In the genomic region with DNA sequence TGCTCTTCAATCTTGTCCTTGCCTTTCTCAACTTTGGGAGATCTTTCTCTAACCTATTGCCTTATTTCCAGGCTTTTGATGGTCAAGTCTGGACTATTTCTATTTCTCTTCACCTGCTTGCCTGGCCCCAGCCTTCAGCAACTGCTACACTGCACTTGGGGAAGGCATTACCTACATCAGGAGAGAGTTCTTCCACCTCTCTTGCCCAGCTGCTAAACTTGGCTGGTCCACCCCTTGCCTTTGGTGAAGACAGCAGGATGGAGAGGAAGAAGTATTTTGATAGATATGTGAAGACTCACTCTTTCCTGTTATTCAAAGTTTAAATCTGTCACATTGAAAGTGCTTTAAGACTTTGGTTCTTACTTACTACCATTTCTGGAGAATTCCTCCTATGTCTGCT, we compare ENCODE assay signal across 37 cellular contexts.
"Had no signal": no experiment of that assay in that cellular context is flagged by ENCODE, and none has a peak within 500 bp of the region (broad histone marks: within the 10 kb centered on the region; RNA-seq: fewer than 3 reads in every experiment).

No MANE protein-coding gene starts in this region.

- H3K4me3 Mint-ChIP-seq: activated CD4-positive, alpha-beta memory T cell treated with anti-CD3 and anti-CD28 coated beads, Interleukin-2, amount 10 ng/mL, durations not matched to agents 7 days and 5 days; activated CD4-positive, alpha-beta T cell treated with anti-CD3 and anti-CD28 coated beads for 36 hours; activated CD4-positive, alpha-beta T cell treated with anti-CD3 and anti-CD28 coated beads, Interleukin-2, amount 10 ng/mL, durations not matched to agents 7 days and 5 days; activated CD8-positive, alpha-beta memory T cell treated with anti-CD3 and anti-CD28 coated beads, Interleukin-2, amount 10 ng/mL, durations not matched to agents 7 days and 5 days; activated CD8-positive, alpha-beta T cell treated with anti-CD3 and anti-CD28 coated beads, Interleukin-2, amount 10 ng/mL, durations not matched to agents 7 days and 5 days; activated naive CD4-positive, alpha-beta T cell treated with anti-CD3 and anti-CD28 coated beads, Interleukin-2, amount 10 ng/mL, durations not matched to agents 7 days and 5 days; activated naive CD4-positive, alpha-beta T cell treated with anti-CD3 and anti-CD28 coated beads, Interleukin-2, amount 50 U/mL, for 24 hours; activated naive CD8-positive, alpha-beta T cell; activated naive CD8-positive, alpha-beta T cell treated with anti-CD3 and anti-CD28 coated beads, Interleukin-2, amount 10 ng/mL, durations not matched to agents 7 days and 5 days; activated naive CD8-positive, alpha-beta T cell treated with anti-CD3 and anti-CD28 coated beads, Interleukin-2, amount 50 U/mL, for 24 hours; activated T-cell treated with anti-CD3 and anti-CD28 coated beads, Interleukin-2, amount 50 U/mL, for 24 hours; brain; central memory CD8-positive, alpha-beta T cell; T-helper 1 cell treated with Interleukin-12 subunit alpha and Interleukin-12 subunit beta and Interleukin-4 antibody, amounts not matched to agents 30 μg/mL and 1 μg/mL, for 36 hours; T-helper 2 cell treated with Interferon-gamma antibody and Interleukin-4, amounts not matched to agents 5 μg/mL and 100 μg/mL, for 36 hours had no signal

- H3K27me3 Mint-ChIP-seq: activated CD4-positive, alpha-beta memory T cell treated with anti-CD3 and anti-CD28 coated beads, Interleukin-2, amount 10 ng/mL, durations not matched to agents 7 days and 5 days; activated CD4-positive, alpha-beta T cell treated with anti-CD3 and anti-CD28 coated beads for 36 hours; activated CD4-positive, alpha-beta T cell treated with anti-CD3 and anti-CD28 coated beads, Interleukin-2, amount 10 ng/mL, durations not matched to agents 7 days and 5 days; activated CD8-positive, alpha-beta memory T cell treated with anti-CD3 and anti-CD28 coated beads, Interleukin-2, amount 10 ng/mL, durations not matched to agents 7 days and 5 days; activated naive CD4-positive, alpha-beta T cell treated with anti-CD3 and anti-CD28 coated beads, Interleukin-2, amount 10 ng/mL, durations not matched to agents 7 days and 5 days; activated naive CD4-positive, alpha-beta T cell treated with anti-CD3 and anti-CD28 coated beads, Interleukin-2, amount 50 U/mL, for 24 hours; activated naive CD8-positive, alpha-beta T cell; activated naive CD8-positive, alpha-beta T cell treated with anti-CD3 and anti-CD28 coated beads, Interleukin-2, amount 10 ng/mL, durations not matched to agents 7 days and 5 days; activated naive CD8-positive, alpha-beta T cell treated with anti-CD3 and anti-CD28 coated beads, Interleukin-2, amount 50 U/mL, for 24 hours; activated T-cell treated with anti-CD3 and anti-CD28 coated beads, Interleukin-2, amount 50 U/mL, for 24 hours; central memory CD8-positive, alpha-beta T cell had no signal

- H3K9me3 Mint-ChIP-seq: activated CD4-positive, alpha-beta T cell treated with anti-CD3 and anti-CD28 coated beads, Interleukin-2, amount 10 ng/mL, durations not matched to agents 7 days and 5 days; activated naive CD4-positive, alpha-beta T cell treated with anti-CD3 and anti-CD28 coated beads, Interleukin-2, amount 10 ng/mL, durations not matched to agents 7 days and 5 days; activated naive CD4-positive, alpha-beta T cell treated with anti-CD3 and anti-CD28 coated beads, Interleukin-2, amount 50 U/mL, for 24 hours; activated naive CD8-positive, alpha-beta T cell treated with anti-CD3 and anti-CD28 coated beads, Interleukin-2, amount 50 U/mL, for 24 hours; activated T-cell treated with anti-CD3 and anti-CD28 coated beads, Interleukin-2, amount 50 U/mL, for 24 hours; activated T-helper 2 cell treated with anti-CD3 and anti-CD28 coated beads, Interferon-gamma antibody, Interleukin-2, Interleukin-4, amounts not matched to agents 10 μg/mL and 5 μg/mL and 100 μg/mL, durations not matched to agents 14 hours and 24 hours and 36 hours; T-helper 1 cell treated with Interleukin-12 subunit alpha and Interleukin-12 subunit beta and Interleukin-4 antibody, amounts not matched to agents 30 μg/mL and 1 μg/mL, for 36 hours; T-helper 2 cell treated with Interferon-gamma antibody and Interleukin-4, amounts not matched to agents 5 μg/mL and 100 μg/mL, for 36 hours had no signal

- H3K27ac Mint-ChIP-seq: activated CD4-positive, alpha-beta memory T cell treated with anti-CD3 and anti-CD28 coated beads, Interleukin-2, amount 10 ng/mL, durations not matched to agents 7 days and 5 days; activated CD4-positive, alpha-beta T cell treated with anti-CD3 and anti-CD28 coated beads for 36 hours; activated CD4-positive, alpha-beta T cell treated with anti-CD3 and anti-CD28 coated beads, Interleukin-2, amount 10 ng/mL, durations not matched to agents 7 days and 5 days; activated CD8-positive, alpha-beta memory T cell treated with anti-CD3 and anti-CD28 coated beads, Interleukin-2, amount 10 ng/mL, durations not matched to agents 7 days and 5 days; activated CD8-positive, alpha-beta T cell treated with anti-CD3 and anti-CD28 coated beads, Interleukin-2, amount 10 ng/mL, durations not matched to agents 7 days and 5 days; activated naive CD4-positive, alpha-beta T cell treated with anti-CD3 and anti-CD28 coated beads, Interleukin-2, amount 10 ng/mL, durations not matched to agents 7 days and 5 days; activated naive CD4-positive, alpha-beta T cell treated with anti-CD3 and anti-CD28 coated beads, Interleukin-2, amount 50 U/mL, for 24 hours; activated naive CD8-positive, alpha-beta T cell; activated naive CD8-positive, alpha-beta T cell treated with anti-CD3 and anti-CD28 coated beads, Interleukin-2, amount 10 ng/mL, durations not matched to agents 7 days and 5 days; activated naive CD8-positive, alpha-beta T cell treated with anti-CD3 and anti-CD28 coated beads, Interleukin-2, amount 50 U/mL, for 24 hours; activated T-cell treated with anti-CD3 and anti-CD28 coated beads, Interleukin-2, amount 50 U/mL, for 24 hours; activated T-helper 2 cell treated with anti-CD3 and anti-CD28 coated beads, Interferon-gamma antibody, Interleukin-2, Interleukin-4, amounts not matched to agents 10 μg/mL and 5 μg/mL and 100 μg/mL, durations not matched to agents 14 hours and 24 hours and 36 hours; brain; T-helper 1 cell treated with Interleukin-12 subunit alpha and Interleukin-12 subunit beta and Interleukin-4 antibody, amounts not matched to agents 30 μg/mL and 1 μg/mL, for 36 hours; T-helper 2 cell treated with Interferon-gamma antibody and Interleukin-4, amounts not matched to agents 5 μg/mL and 100 μg/mL, for 36 hours had no signal

- H3K27me3 ChIP-seq: ascending aorta, cardiac muscle cell had no signal

- ATAC-seq: activated CD4-positive, alpha-beta T cell treated with anti-CD3 and anti-CD28 coated beads for 36 hours; activated CD4-positive, CD25-positive, alpha-beta regulatory T cell treated with anti-CD3 and anti-CD28 coated beads, Interleukin-2, amount 50 U/mL, for 24 hours; activated CD8-positive, alpha-beta memory T cell treated with anti-CD3 and anti-CD28 coated beads, Interleukin-2, amount 10 ng/mL, durations not matched to agents 7 days and 5 days; activated CD8-positive, alpha-beta T cell treated with anti-CD3 and anti-CD28 coated beads, Interleukin-2, amount 10 ng/mL, durations not matched to agents 7 days and 5 days; activated naive CD8-positive, alpha-beta T cell treated with anti-CD3 and anti-CD28 coated beads, Interleukin-2, amount 50 U/mL, for 24 hours had no signal

- H3K4me3 ChIP-seq: ascending aorta, cardiac muscle cell had no signal

- H3K4me1 ChIP-seq: ascending aorta had no signal

- DNase-seq: activated CD4-positive, alpha-beta memory T cell treated with anti-CD3 and anti-CD28 coated beads, Interleukin-2, amount 10 ng/mL, durations not matched to agents 7 days and 5 days; activated CD4-positive, alpha-beta T cell treated with anti-CD3 and anti-CD28 coated beads for 1 hour; activated CD4-positive, alpha-beta T cell treated with anti-CD3 and anti-CD28 coated beads for 36 hours; activated CD4-positive, alpha-beta T cell treated with anti-CD3 and anti-CD28 coated beads for 48 hours; activated CD4-positive, alpha-beta T cell treated with anti-CD3 and anti-CD28 coated beads, Interleukin-2, amount 10 ng/mL, durations not matched to agents 7 days and 5 days; activated CD4-positive, alpha-beta T cell treated with anti-CD3 and anti-CD28 coated beads, Interleukin-2, amount 50 U/mL, for 48 hours; activated CD4-positive, CD25-positive, alpha-beta regulatory T cell; activated CD8-positive, alpha-beta memory T cell treated with anti-CD3 and anti-CD28 coated beads for 24 hours; activated CD8-positive, alpha-beta memory T cell treated with anti-CD3 and anti-CD28 coated beads, Interleukin-2, amount 10 ng/mL, durations not matched to agents 7 days and 5 days; activated CD8-positive, alpha-beta memory T cell treated with anti-CD3 and anti-CD28 coated beads, Interleukin-2, amount 50 U/mL, for 48 hours; activated CD8-positive, alpha-beta T cell treated with anti-CD3 and anti-CD28 coated beads, Interleukin-2, amount 10 ng/mL, durations not matched to agents 7 days and 5 days; activated effector memory CD4-positive, alpha-beta T cell treated with Interleukin-2 at 50 U/mL for 16 hours; activated gamma-delta T cell; activated naive CD4-positive, alpha-beta T cell treated with anti-CD3 and anti-CD28 coated beads, Interleukin-2, amount 10 ng/mL, durations not matched to agents 7 days and 5 days; activated naive CD4-positive, alpha-beta T cell treated with Interleukin-2 at 50 U/mL for 16 hours; activated naive CD8-positive, alpha-beta T cell treated with anti-CD3 and anti-CD28 coated beads, Interleukin-2, amount 10 ng/mL, durations not matched to agents 7 days and 5 days; activated naive CD8-positive, alpha-beta T cell treated with anti-CD3 and anti-CD28 coated beads, Interleukin-2, amount 50 U/mL, for 24 hours; activated T-cell treated with anti-CD3 and anti-CD28 coated beads, Interleukin-2, amount 50 U/mL, for 24 hours; activated T-cell treated with anti-CD3 and anti-CD28 coated beads, Interleukin-2, amount 50 U/mL, for 48 hours; amygdala; anterior cingulate cortex; caudate nucleus; cerebellar nuclear complex; T-helper 1 cell; T-helper 2 cell; T-helper 9 cell had no signal

- H3K36me3 Mint-ChIP-seq: activated CD8-positive, alpha-beta memory T cell treated with anti-CD3 and anti-CD28 coated beads, Interleukin-2, amount 10 ng/mL, durations not matched to agents 7 days and 5 days; activated naive CD4-positive, alpha-beta T cell treated with anti-CD3 and anti-CD28 coated beads, Interleukin-2, amount 10 ng/mL, durations not matched to agents 7 days and 5 days; activated naive CD4-positive, alpha-beta T cell treated with anti-CD3 and anti-CD28 coated beads, Interleukin-2, amount 50 U/mL, for 24 hours; activated naive CD8-positive, alpha-beta T cell; activated naive CD8-positive, alpha-beta T cell treated with anti-CD3 and anti-CD28 coated beads, Interleukin-2, amount 10 ng/mL, durations not matched to agents 7 days and 5 days had no signal

- H3K27ac ChIP-seq: ascending aorta, cardiac muscle cell, VCaP had no signal

- H3K4me1 Mint-ChIP-seq: activated CD4-positive, alpha-beta memory T cell treated with anti-CD3 and anti-CD28 coated beads, Interleukin-2, amount 10 ng/mL, durations not matched to agents 7 days and 5 days; activated CD4-positive, alpha-beta T cell treated with anti-CD3 and anti-CD28 coated beads for 36 hours; activated CD4-positive, alpha-beta T cell treated with anti-CD3 and anti-CD28 coated beads, Interleukin-2, amount 10 ng/mL, durations not matched to agents 7 days and 5 days; activated CD8-positive, alpha-beta memory T cell treated with anti-CD3 and anti-CD28 coated beads, Interleukin-2, amount 10 ng/mL, durations not matched to agents 7 days and 5 days; activated naive CD4-positive, alpha-beta T cell treated with anti-CD3 and anti-CD28 coated beads, Interleukin-2, amount 10 ng/mL, durations not matched to agents 7 days and 5 days; activated naive CD4-positive, alpha-beta T cell treated with anti-CD3 and anti-CD28 coated beads, Interleukin-2, amount 50 U/mL, for 24 hours; activated naive CD8-positive, alpha-beta T cell treated with anti-CD3 and anti-CD28 coated beads, Interleukin-2, amount 10 ng/mL, durations not matched to agents 7 days and 5 days; activated naive CD8-positive, alpha-beta T cell treated with anti-CD3 and anti-CD28 coated beads, Interleukin-2, amount 50 U/mL, for 24 hours; central memory CD8-positive, alpha-beta T cell had no signal

- H3K9me3 ChIP-seq: ascending aorta had no signal

- H3K36me3 ChIP-seq: ascending aorta, cardiac muscle cell had no signal
